ENCODE assay signal across 1 cellular context in the genomic region with DNA sequence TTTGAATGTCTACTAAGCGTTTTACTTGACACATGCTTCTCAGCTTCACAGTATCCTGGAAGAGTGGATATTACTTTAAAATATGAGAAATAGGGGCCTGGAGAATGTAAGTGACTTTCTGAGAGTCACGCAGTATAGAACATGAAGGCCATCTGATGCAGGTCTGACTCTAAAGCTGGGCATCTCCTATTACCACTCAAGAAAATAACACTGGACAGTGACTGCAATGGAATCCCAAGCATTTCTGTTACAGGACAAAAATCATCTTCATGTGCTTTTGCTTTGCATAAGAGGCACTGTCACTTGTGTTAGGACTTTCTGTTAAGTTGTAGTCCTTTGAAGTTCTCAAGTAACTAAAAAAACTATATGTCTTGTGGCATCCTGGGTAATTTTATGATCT.
TF ChIP-seq lines count a peak whose summit lies in the region.

No MANE protein-coding gene starts in this region.

TF ChIP-seq in IMR-90, 13 proteins besides CTCF, POLR2A, EP300 and RAD21:
- no peak for TF ChIP-seq CHD1 (IDR thresholded peaks at IDR 0.05; ENCODE audit: low read depth, low read length)
- TF ChIP-seq NFE2L2 (IDR thresholded peaks at IDR 0.05; ENCODE audit: low read depth, low read length) = no peak
- TF ChIP-seq MAZ (IDR thresholded peaks at IDR 0.05; ENCODE audit: borderline replicate concordance, low read depth, low read length) = no peak
- no peak for TF ChIP-seq MAFK (IDR thresholded peaks at IDR 0.05; ENCODE audit: low read depth, low read length)
- no peak for TF ChIP-seq RCOR1 (IDR thresholded peaks at IDR 0.05; ENCODE audit: insufficient replicate concordance, low read length)
- TF ChIP-seq FOS (IDR thresholded peaks at IDR 0.05; ENCODE audit: low read depth, low read length) = no peak
- TF ChIP-seq, protein P1, sequence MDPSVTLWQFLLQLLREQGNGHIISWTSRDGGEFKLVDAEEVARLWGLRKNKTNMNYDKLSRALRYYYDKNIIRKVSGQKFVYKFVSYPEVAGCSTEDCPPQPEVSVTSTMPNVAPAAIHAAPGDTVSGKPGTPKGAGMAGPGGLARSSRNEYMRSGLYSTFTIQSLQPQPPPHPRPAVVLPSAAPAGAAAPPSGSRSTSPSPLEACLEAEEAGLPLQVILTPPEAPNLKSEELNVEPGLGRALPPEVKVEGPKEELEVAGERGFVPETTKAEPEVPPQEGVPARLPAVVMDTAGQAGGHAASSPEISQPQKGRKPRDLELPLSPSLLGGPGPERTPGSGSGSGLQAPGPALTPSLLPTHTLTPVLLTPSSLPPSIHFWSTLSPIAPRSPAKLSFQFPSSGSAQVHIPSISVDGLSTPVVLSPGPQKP (IDR thresholded peaks at IDR 0.05; ENCODE audit: borderline replicate concordance, low read depth, low read length) = no peak
- no peak for TF ChIP-seq MXI1 (IDR thresholded peaks at IDR 0.05; ENCODE audit: borderline replicate concordance, low read depth, low read length)
- no peak for TF ChIP-seq BHLHE40 (IDR thresholded peaks at IDR 0.05; ENCODE audit: low read depth, low read length)
- TF ChIP-seq RFX5 (IDR thresholded peaks at IDR 0.05; ENCODE audit: low read depth, low read length) = no peak
- TF ChIP-seq CEBPB (IDR thresholded peaks at IDR 0.05; ENCODE audit: low read depth, low read length) = no peak
- TF ChIP-seq USF2 (IDR thresholded peaks at IDR 0.05; ENCODE audit: low read depth, low read length) = no peak
- TF ChIP-seq SMC3 (IDR thresholded peaks at IDR 0.05; ENCODE audit: low read depth, low read length) = no peak
